1 cellular context compared by ENCODE assay signal in the genomic region with DNA sequence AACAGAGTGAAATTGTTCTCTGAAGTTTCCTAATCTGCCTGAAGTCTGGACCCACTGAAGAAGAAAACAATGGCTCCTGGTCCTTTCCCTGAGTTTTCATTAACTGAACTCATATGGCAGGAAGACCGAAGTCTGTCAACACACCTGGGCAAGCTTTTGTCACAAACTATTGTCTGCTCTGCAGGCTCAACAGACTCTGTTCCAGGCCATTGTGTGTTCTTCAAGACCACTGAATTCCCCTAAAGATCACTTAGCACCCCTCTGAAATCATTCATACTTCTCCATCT.
TF ChIP-seq lines count a peak whose summit lies in the region.

No MANE protein-coding gene starts in this region.

TF ChIP-seq in HepG2, 621 proteins besides CTCF, POLR2A, EP300 and RAD21 (continued from another document and continues in another):
- TF ChIP-seq, protein P1, sequence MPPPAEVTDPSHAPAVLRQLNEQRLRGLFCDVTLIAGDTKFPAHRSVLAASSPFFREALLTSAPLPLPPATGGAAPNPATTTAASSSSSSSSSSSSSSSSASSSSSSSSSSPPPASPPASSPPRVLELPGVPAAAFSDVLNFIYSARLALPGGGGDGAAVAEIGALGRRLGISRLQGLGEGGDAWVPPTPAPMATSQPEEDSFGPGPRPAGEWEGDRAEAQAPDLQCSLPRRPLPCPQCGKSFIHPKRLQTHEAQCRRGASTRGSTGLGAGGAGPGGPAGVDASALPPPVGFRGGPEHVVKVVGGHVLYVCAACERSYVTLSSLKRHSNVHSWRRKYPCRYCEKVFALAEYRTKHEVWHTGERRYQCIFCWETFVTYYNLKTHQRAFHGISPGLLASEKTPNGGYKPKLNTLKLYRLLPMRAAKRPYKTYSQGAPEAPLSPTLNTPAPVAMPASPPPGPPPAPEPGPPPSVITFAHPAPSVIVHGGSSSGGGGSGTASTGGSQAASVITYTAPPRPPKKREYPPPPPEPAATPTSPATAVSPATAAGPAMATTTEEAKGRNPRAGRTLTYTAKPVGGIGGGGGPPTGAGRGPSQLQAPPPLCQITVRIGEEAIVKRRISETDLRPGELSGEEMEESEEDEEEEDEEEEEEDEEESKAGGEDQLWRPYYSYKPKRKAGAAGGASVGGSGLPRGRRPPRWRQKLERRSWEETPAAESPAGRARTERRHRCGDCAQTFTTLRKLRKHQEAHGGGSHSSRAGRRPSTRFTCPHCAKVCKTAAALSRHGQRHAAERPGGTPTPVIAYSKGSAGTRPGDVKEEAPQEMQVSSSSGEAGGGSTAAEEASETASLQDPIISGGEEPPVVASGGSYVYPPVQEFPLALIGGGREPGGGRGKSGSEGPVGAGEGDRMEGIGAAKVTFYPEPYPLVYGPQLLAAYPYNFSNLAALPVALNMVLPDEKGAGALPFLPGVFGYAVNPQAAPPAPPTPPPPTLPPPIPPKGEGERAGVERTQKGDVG (CRISPR knock-in tag; IDR thresholded peaks at IDR 0.05; ENCODE audit: borderline replicate concordance) = no peak
- TF ChIP-seq, protein P2, sequence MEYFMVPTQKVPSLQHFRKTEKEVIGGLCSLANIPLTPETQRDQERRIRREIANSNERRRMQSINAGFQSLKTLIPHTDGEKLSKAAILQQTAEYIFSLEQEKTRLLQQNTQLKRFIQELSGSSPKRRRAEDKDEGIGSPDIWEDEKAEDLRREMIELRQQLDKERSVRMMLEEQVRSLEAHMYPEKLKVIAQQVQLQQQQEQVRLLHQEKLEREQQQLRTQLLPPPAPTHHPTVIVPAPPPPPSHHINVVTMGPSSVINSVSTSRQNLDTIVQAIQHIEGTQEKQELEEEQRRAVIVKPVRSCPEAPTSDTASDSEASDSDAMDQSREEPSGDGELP (IDR thresholded peaks at IDR 0.05; ENCODE audit: borderline replicate concordance, low read depth) = peak; percentile 73; the same call in 1 of the 2 replicates
- TF ChIP-seq GLI4 (CRISPR knock-in tag; IDR thresholded peaks at IDR 0.05; ENCODE audit: borderline replicate concordance) (no peak), ZNF713 (CRISPR knock-in tag; IDR thresholded peaks at IDR 0.05) (no peak), NR2F6 (IDR thresholded peaks at IDR 0.05) (peak; percentile 0; the same call in 1 of the 2 replicates), NR2F6 (CRISPR knock-in tag; IDR thresholded peaks at IDR 0.05) (0 out of 2 replicates have a peak, but pooled peaks have one; percentile 11), ARNT (IDR thresholded peaks at IDR 0.05) (no peak), ZNF570 (CRISPR knock-in tag; IDR thresholded peaks at IDR 0.05; ENCODE audit: borderline replicate concordance) (no peak), U2AF1 (optimal IDR thresholded peaks at IDR 0.05; ENCODE audit: low read depth, low read length) (no peak), KDM5B (CRISPR knock-in tag; IDR thresholded peaks at IDR 0.05; ENCODE audit: borderline replicate concordance) (no peak), PPARG (CRISPR knock-in tag; conservative IDR thresholded peaks at IDR 0.05) (peak; percentile 30; the same call in 1 of the 2 replicates), ZNF10 (CRISPR knock-in tag; IDR thresholded peaks at IDR 0.05; ENCODE audit: borderline replicate concordance, low read depth) (no peak), EED (CRISPR knock-in tag; IDR thresholded peaks at IDR 0.05) (no peak), FOXA1 (IDR thresholded peaks at IDR 0.05) (no peak), FOXA1 (CRISPR knock-in tag; IDR thresholded peaks at IDR 0.05) (peak; percentile 32; the same call in 1 of the 2 replicates), ETV5 (CRISPR knock-in tag; IDR thresholded peaks at IDR 0.05; ENCODE audit: borderline replicate concordance) (0 out of 2 replicates have a peak, but pooled peaks have one; percentile 24), ZNF337 (CRISPR knock-in tag; IDR thresholded peaks at IDR 0.05; ENCODE audit: borderline replicate concordance, low read depth) (no peak), NFIC (IDR thresholded peaks at IDR 0.05; ENCODE audit: low read length) (no peak), TAF1 (CRISPR knock-in tag; IDR thresholded peaks at IDR 0.05) (no peak), TCF12 (IDR thresholded peaks at IDR 0.05) (no peak), TCF12 (CRISPR knock-in tag; IDR thresholded peaks at IDR 0.05) (no peak), TBL1XR1 (IDR thresholded peaks at IDR 0.05; ENCODE audit: borderline replicate concordance, low read length, partially characterized antibody) (no peak), ZNF703 (CRISPR knock-in tag; IDR thresholded peaks at IDR 0.05; ENCODE audit: borderline replicate concordance) (no peak), HNF4G (IDR thresholded peaks at IDR 0.05; ENCODE audit: borderline replicate concordance, low read depth, low read length) (peak; percentile 28; the same call in 1 of the 2 replicates), HNF4G (CRISPR knock-in tag; IDR thresholded peaks at IDR 0.05; ENCODE audit: borderline replicate concordance, low read depth) (no peak), TSC22D2 (CRISPR knock-in tag; IDR thresholded peaks at IDR 0.05; ENCODE audit: borderline replicate concordance) (no peak), ZNF460 (CRISPR knock-in tag; IDR thresholded peaks at IDR 0.05; ENCODE audit: borderline replicate concordance) (no peak), MED8 (CRISPR knock-in tag; IDR thresholded peaks at IDR 0.05; ENCODE audit: insufficient replicate concordance) (no peak), AKAP8 (CRISPR knock-in tag; IDR thresholded peaks at IDR 0.05) (no peak), MED13 (CRISPR knock-in tag; IDR thresholded peaks at IDR 0.05) (no peak), CCAR2 (optimal IDR thresholded peaks at IDR 0.05; ENCODE audit: low read depth, low read length) (no peak), PRPF4 (IDR thresholded peaks at IDR 0.05; ENCODE audit: low read depth, low read length, poor library complexity, severe bottlenecking) (no peak), ZNF225 (CRISPR knock-in tag; IDR thresholded peaks at IDR 0.05) (no peak)
- TF ChIP-seq, protein P3, sequence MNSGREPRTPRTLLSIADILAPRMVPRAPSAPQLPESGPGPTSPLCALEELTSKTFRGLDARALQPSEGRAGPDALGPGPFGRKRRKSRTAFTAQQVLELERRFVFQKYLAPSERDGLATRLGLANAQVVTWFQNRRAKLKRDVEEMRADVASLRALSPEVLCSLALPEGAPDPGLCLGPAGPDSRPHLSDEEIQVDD (CRISPR knock-in tag; IDR thresholded peaks at IDR 0.05; ENCODE audit: borderline replicate concordance) = no peak
- TF ChIP-seq, protein P4, sequence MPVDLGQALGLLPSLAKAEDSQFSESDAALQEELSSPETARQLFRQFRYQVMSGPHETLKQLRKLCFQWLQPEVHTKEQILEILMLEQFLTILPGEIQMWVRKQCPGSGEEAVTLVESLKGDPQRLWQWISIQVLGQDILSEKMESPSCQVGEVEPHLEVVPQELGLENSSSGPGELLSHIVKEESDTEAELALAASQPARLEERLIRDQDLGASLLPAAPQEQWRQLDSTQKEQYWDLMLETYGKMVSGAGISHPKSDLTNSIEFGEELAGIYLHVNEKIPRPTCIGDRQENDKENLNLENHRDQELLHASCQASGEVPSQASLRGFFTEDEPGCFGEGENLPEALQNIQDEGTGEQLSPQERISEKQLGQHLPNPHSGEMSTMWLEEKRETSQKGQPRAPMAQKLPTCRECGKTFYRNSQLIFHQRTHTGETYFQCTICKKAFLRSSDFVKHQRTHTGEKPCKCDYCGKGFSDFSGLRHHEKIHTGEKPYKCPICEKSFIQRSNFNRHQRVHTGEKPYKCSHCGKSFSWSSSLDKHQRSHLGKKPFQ (CRISPR knock-in tag; IDR thresholded peaks at IDR 0.05; ENCODE audit: insufficient replicate concordance) = no peak
- TF ChIP-seq, protein P5, sequence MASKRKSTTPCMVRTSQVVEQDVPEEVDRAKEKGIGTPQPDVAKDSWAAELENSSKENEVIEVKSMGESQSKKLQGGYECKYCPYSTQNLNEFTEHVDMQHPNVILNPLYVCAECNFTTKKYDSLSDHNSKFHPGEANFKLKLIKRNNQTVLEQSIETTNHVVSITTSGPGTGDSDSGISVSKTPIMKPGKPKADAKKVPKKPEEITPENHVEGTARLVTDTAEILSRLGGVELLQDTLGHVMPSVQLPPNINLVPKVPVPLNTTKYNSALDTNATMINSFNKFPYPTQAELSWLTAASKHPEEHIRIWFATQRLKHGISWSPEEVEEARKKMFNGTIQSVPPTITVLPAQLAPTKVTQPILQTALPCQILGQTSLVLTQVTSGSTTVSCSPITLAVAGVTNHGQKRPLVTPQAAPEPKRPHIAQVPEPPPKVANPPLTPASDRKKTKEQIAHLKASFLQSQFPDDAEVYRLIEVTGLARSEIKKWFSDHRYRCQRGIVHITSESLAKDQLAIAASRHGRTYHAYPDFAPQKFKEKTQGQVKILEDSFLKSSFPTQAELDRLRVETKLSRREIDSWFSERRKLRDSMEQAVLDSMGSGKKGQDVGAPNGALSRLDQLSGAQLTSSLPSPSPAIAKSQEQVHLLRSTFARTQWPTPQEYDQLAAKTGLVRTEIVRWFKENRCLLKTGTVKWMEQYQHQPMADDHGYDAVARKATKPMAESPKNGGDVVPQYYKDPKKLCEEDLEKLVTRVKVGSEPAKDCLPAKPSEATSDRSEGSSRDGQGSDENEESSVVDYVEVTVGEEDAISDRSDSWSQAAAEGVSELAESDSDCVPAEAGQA (IDR thresholded peaks at IDR 0.05; ENCODE audit: low read depth) = no peak
- TF ChIP-seq, protein P5 (CRISPR knock-in tag; IDR thresholded peaks at IDR 0.05; ENCODE audit: borderline replicate concordance) = no peak
- TF ChIP-seq, protein P6, sequence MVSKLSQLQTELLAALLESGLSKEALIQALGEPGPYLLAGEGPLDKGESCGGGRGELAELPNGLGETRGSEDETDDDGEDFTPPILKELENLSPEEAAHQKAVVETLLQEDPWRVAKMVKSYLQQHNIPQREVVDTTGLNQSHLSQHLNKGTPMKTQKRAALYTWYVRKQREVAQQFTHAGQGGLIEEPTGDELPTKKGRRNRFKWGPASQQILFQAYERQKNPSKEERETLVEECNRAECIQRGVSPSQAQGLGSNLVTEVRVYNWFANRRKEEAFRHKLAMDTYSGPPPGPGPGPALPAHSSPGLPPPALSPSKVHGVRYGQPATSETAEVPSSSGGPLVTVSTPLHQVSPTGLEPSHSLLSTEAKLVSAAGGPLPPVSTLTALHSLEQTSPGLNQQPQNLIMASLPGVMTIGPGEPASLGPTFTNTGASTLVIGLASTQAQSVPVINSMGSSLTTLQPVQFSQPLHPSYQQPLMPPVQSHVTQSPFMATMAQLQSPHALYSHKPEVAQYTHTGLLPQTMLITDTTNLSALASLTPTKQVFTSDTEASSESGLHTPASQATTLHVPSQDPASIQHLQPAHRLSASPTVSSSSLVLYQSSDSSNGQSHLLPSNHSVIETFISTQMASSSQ (IDR thresholded peaks at IDR 0.05; ENCODE audit: low read depth) = no peak
- TF ChIP-seq, protein P6 (CRISPR knock-in tag; IDR thresholded peaks at IDR 0.05; ENCODE audit: borderline replicate concordance) = 0 out of 2 replicates have a peak, but pooled peaks have one; percentile 33
- TF ChIP-seq, protein P7, sequence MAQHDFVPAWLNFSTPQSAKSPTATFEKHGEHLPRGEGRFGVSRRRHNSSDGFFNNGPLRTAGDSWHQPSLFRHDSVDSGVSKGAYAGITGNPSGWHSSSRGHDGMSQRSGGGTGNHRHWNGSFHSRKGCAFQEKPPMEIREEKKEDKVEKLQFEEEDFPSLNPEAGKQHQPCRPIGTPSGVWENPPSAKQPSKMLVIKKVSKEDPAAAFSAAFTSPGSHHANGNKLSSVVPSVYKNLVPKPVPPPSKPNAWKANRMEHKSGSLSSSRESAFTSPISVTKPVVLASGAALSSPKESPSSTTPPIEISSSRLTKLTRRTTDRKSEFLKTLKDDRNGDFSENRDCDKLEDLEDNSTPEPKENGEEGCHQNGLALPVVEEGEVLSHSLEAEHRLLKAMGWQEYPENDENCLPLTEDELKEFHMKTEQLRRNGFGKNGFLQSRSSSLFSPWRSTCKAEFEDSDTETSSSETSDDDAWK (CRISPR knock-in tag; IDR thresholded peaks at IDR 0.05) = no peak
- TF ChIP-seq, protein P8, sequence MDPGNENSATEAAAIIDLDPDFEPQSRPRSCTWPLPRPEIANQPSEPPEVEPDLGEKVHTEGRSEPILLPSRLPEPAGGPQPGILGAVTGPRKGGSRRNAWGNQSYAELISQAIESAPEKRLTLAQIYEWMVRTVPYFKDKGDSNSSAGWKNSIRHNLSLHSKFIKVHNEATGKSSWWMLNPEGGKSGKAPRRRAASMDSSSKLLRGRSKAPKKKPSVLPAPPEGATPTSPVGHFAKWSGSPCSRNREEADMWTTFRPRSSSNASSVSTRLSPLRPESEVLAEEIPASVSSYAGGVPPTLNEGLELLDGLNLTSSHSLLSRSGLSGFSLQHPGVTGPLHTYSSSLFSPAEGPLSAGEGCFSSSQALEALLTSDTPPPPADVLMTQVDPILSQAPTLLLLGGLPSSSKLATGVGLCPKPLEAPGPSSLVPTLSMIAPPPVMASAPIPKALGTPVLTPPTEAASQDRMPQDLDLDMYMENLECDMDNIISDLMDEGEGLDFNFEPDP (CRISPR knock-in tag; conservative IDR thresholded peaks at IDR 0.05) = no peak
- TF ChIP-seq, protein P9, sequence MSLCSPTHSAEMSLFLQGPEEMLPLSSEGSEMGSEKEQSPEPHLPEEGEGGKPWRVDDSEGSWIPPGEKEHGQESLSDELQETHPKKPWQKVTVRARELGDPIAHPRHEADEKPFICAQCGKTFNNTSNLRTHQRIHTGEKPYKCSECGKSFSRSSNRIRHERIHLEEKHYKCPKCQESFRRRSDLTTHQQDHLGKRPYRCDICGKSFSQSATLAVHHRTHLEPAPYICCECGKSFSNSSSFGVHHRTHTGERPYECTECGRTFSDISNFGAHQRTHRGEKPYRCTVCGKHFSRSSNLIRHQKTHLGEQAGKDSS (CRISPR knock-in tag; IDR thresholded peaks at IDR 0.05; ENCODE audit: borderline replicate concordance, low read depth) = no peak
